In the genomic region with DNA sequence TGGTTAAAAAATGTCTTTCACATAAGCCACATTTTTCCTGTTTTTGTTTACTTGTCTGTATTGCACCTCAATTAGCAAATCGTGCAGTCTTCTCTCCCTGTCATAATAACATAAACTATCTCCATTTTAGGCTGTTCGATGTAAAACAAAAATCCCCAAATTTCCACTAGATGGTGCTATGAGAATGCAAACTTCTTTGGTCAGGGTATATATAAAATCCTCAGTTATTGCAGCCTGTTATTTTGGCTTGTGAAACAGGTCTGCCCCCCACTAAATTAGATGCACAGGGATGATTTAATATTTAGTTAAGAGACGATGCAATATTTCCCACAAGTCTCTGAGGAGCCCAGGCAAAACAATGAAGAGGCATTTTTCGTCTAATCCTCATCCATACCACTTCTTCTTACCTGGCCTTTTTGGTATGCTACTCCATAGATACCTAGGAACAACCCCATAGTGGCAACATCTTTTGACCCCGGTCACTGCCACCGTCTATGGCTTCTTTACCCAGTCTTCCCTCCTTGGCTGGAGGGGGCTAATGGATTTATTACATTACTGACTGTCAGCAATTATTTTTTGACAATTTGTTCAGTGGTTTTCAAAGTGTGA, we compare ENCODE assay signal across 8 cellular contexts.
DNase-seq lines count a peak whose midpoint lies in the region; ATAC-seq and TF ChIP-seq lines count a peak whose summit lies in the region.

No MANE protein-coding gene starts in this region.

- no peak overlapping the region for H3K9ac ChIP-seq in SU-DHL-6 (ENCODE audit: low read length)

- no peaks in the 10 kb centered on the region for H3F3A ChIP-seq in SU-DHL-6 (ENCODE audit: insufficient read depth)

- ATAC-seq in HG02759 (IDR thresholded peaks at IDR 0.05; ENCODE audit: unreplicated experiment) = peak; percentile 63

- WGBS in prostate gland = 12% methylated on average over 6 of the region's 6 CpGs

- H3K4me3 ChIP-seq in AG09309 (ENCODE audit: control insufficient read depth, low read depth, low read length) (no peak overlapping the region), SU-DHL-6 (ENCODE audit: insufficient read depth, low read length, poor library complexity, severe bottlenecking) (no peak overlapping the region), foreskin fibroblast (ENCODE audit: low read depth in 1 of 2, low read length in 2 of 2) (no peak overlapping the region), prostate gland (no peak overlapping the region)

- no peaks in the 10 kb centered on the region for H3K36me3 ChIP-seq in SU-DHL-6 (ENCODE audit: low read length)
- no peaks in the 10 kb centered on the region for H3K36me3 ChIP-seq in prostate gland

- no peaks in the 10 kb centered on the region for H4K20me1 ChIP-seq in SU-DHL-6 (ENCODE audit: low read depth, low read length)

- H2AFZ ChIP-seq in SU-DHL-6 (ENCODE audit: low read depth, low read length, severe bottlenecking) = no peak overlapping the region

- in situ Hi-C loops in GM13977 (cut with MboI; ENCODE audit: low pct_unique_long_range_greater_than_20kb, low sequenced_read_pairs, unreplicated experiment) = loop anchor here (10.0 to 25.0 kb wide), 2 partner anchors 920 to 1588 kb away; no protein-coding TSS in a partner anchor

- H3K27me3 ChIP-seq in SU-DHL-6 (ENCODE audit: low read length) (no peaks in the 10 kb centered on the region), prostate gland (replicated peaks; ENCODE audit: insufficient read depth) (no peaks in the 10 kb centered on the region)

- TF ChIP-seq CTCF in AG09309 (IDR thresholded peaks at IDR 0.05; ENCODE audit: control insufficient read depth, insufficient read depth, low read depth, low read length, missing control alignments) (peak; percentile 51), GM13977 (IDR thresholded peaks at IDR 0.05; ENCODE audit: extremely low read depth, insufficient read depth, missing control alignments) (peak; percentile 54), SU-DHL-6 (IDR thresholded peaks at IDR 0.05; ENCODE audit: insufficient read depth, low read length, poor library complexity, severe bottlenecking) (peak; percentile 36), foreskin fibroblast (IDR thresholded peaks at IDR 0.05; ENCODE audit: low read depth, low read length) (peak; percentile 37), prostate gland (IDR thresholded peaks at IDR 0.05) (peak in 3 of 4 experiments; percentile 57 to 67 (median 65))

- no peak overlapping the region for H3K27ac ChIP-seq in SU-DHL-6 (ENCODE audit: low read depth, low read length)
- no peak overlapping the region for H3K27ac ChIP-seq in prostate gland

- no peaks in the 10 kb centered on the region for H3K79me2 ChIP-seq in SU-DHL-6 (ENCODE audit: insufficient read depth, low read length)

- no peak overlapping the region for H3K4me2 ChIP-seq in SU-DHL-6 (ENCODE audit: low read depth, low read length, poor library complexity, severe bottlenecking)

- TF ChIP-seq POLR2A in prostate gland (IDR thresholded peaks at IDR 0.05) = no peak

- intact Hi-C loops in prostate gland (cut with DNase I) = loop anchor here (10.0 kb wide), 1 partner anchor 1590 kb away; no protein-coding TSS in a partner anchor

- H3K9me3 ChIP-seq in SU-DHL-6 (ENCODE audit: insufficient read depth, low read length) (no peaks in the 10 kb centered on the region), prostate gland (no peaks in the 10 kb centered on the region)

- H3K4me1 ChIP-seq in prostate gland (replicated peaks) = peaks cover 2% of the 10 kb centered on the region

- DNase-seq in AG09309 (ENCODE audit: low read depth) (peak; percentile 44), GM13977 (ENCODE audit: low spot score) (peak; percentile 34), NCI-H1417 treated with DMSO at 0.1 percent for 48 hours (lab: John Stamatoyannopoulos, UW) (peak; percentile 20), foreskin fibroblast (peak; percentile 47 to 77), prostate gland (ENCODE audit: low spot score) (peak; percentile 8), middle frontal gyrus (ENCODE audit: extremely low spot score, low spot score) (no peak)

- no peaks in the 10 kb centered on the region for H3K9me2 ChIP-seq in SU-DHL-6 (replicated peaks; ENCODE audit: insufficient read depth, low read length)
